22 cellular contexts compared by ENCODE assay signal in genomic region chr12:61629702-61630101, GRCh38.
"Had no signal": no experiment of that assay in that cellular context is flagged by ENCODE, and none has a peak within 500 bp of the region (broad histone marks: within the 10 kb centered on the region; RNA-seq: fewer than 3 reads in every experiment).

No MANE protein-coding gene starts in this region.

- H3K4me1 ChIP-seq: esophagus muscularis mucosa, gastrocnemius medialis, heart right ventricle, left ventricle myocardium inferior, lower lobe of right lung, pancreas, stomach had no signal

- DNase-seq: effector memory CD4-positive, alpha-beta T cell; gastrocnemius medialis; heart right ventricle; hypothalamus; kidney; left cardiac atrium; left ventricle myocardium inferior; lower lobe of right lung; midbrain; occipital lobe; pancreas; right cardiac atrium; small intestine; stimulated activated CD4-positive, alpha-beta T cell treated with anti-CD3 and anti-CD28 coated beads, Interleukin-12 subunit alpha, Interleukin-12 subunit beta, amount 100 ng/mL, for 4 hours; stimulated activated naive CD4-positive, alpha-beta T cell; stomach; trophoblast cell had no signal

- H3K27me3 ChIP-seq: esophagus muscularis mucosa, gastrocnemius medialis, heart right ventricle, pancreas, stomach had no signal

- H3K36me3 ChIP-seq: esophagus muscularis mucosa, gastrocnemius medialis, heart right ventricle, left ventricle myocardium inferior, lower lobe of right lung, pancreas, stomach had no signal

- H3K9me3 ChIP-seq: esophagus muscularis mucosa, gastrocnemius medialis, lower lobe of right lung, pancreas, stomach had no signal

- H3K4me1 Mint-ChIP-seq: memory B cell had no signal

- H3K27me3 Mint-ChIP-seq: memory B cell; natural killer cell treated with Interleukin-12 subunit alpha and Interleukin-12 subunit beta and Interleukin-15 and Interleukin-18, amount 100 ng/mL, for 72 hours; progenitor cell of endocrine pancreas had no signal

- H3K4me3 ChIP-seq: esophagus muscularis mucosa, gastrocnemius medialis, heart right ventricle, left ventricle myocardium inferior, lower lobe of right lung, pancreas, stomach had no signal

- H3K27ac ChIP-seq: epithelial cell of prostate, esophagus muscularis mucosa, gastrocnemius medialis, heart right ventricle, left ventricle myocardium inferior, lower lobe of right lung, pancreas, stomach had no signal

- H3K27ac Mint-ChIP-seq: memory B cell; natural killer cell treated with Interleukin-12 subunit alpha and Interleukin-12 subunit beta and Interleukin-15 and Interleukin-18, amount 100 ng/mL, for 72 hours; progenitor cell of endocrine pancreas had no signal

- ATAC-seq: gastrocnemius medialis; heart right ventricle; left cardiac atrium; lower lobe of right lung; natural killer cell treated with Interleukin-12 subunit alpha and Interleukin-12 subunit beta and Interleukin-15 and Interleukin-18, amount 100 ng/mL, for 72 hours; pancreas; right cardiac atrium had no signal

- H3K4me3 Mint-ChIP-seq: memory B cell; natural killer cell treated with Interleukin-12 subunit alpha and Interleukin-12 subunit beta and Interleukin-15 and Interleukin-18, amount 100 ng/mL, for 72 hours had no signal

- H3K36me3 Mint-ChIP-seq: memory B cell; natural killer cell treated with Interleukin-12 subunit alpha and Interleukin-12 subunit beta and Interleukin-15 and Interleukin-18, amount 100 ng/mL, for 72 hours had no signal
